9 cellular contexts compared by ENCODE assay signal in the genomic region with DNA sequence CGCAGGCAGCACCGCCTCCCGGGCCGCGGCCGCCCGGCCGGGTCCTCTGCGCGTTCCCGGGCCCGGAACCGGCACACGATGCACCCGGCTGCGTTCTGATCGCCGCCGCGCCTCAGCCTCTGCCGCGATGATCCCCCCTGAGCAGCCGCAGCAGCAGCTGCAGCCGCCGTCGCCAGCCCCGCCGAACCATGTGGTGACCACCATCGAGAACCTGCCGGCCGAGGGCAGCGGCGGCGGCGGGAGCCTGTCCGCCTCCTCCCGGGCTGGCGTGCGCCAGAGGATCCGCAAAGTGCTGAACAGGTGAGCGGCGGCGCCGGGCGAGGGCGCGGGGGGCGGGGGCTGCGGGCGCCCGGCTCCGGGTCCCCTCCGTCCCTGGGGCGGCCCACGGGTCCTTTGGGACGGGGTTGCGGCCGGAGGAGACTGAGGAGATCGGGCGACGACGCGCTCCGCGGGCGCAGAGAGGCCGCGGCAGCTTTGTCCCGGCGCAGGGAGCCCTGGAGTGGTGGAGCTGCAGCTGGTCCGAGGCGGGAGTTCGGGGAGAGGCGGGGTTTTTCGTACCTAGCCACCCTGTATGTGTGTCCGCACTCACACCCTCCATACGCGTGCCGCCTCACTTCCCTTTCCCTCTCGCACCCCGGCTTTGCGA. TPM values are rescaled to one million over a fixed set of nuclear protein-coding genes. Genes with fewer than 3 reads are reported as not detected.
A peak's percentile ranks its signal among the peaks of the same experiment; 100 is the strongest.
DNase-seq lines count a peak whose midpoint lies in the region; ATAC-seq and TF ChIP-seq lines count a peak whose summit lies in the region.
"Had no signal": no experiment of that assay in that cellular context is flagged by ENCODE, and none has a peak within 500 bp of the region (broad histone marks: within the 10 kb centered on the region; RNA-seq: fewer than 3 reads in every experiment).

No MANE protein-coding gene starts in this region.

- no peak overlapping the region for H3K27ac ChIP-seq in SK-N-MC
- H3K27ac ChIP-seq in left ventricle myocardium inferior (replicated peaks), result peak overlapping the region; percentile 44
- no peak overlapping the region for H3K27ac ChIP-seq in gastrocnemius medialis

- no peak for DNase-seq in SK-N-MC (ENCODE audit: low read depth, low spot score)
- DNase-seq in left ventricle myocardium inferior, result no peak
- DNase-seq in gastrocnemius medialis, result no peak
- no peak for DNase-seq in NK-92 treated with Interleukin-12 subunit alpha and Interleukin-12 subunit beta, amount 100 ng/mL, for 24 hours (lab: John Stamatoyannopoulos, UW)
- DNase-seq in NCI-H2029 (lab: John Stamatoyannopoulos, UW), result no peak
- DNase-seq: naive B cell had no signal

- H3K36me3 ChIP-seq in SK-N-MC (ENCODE audit: insufficient read depth, low read length) (no peaks in the 10 kb centered on the region), left ventricle myocardium inferior (no peaks in the 10 kb centered on the region), gastrocnemius medialis (no peaks in the 10 kb centered on the region)

- ATAC-seq in GM18505 (IDR thresholded peaks at IDR 0.05; ENCODE audit: unreplicated experiment), result peak; percentile 31
- ATAC-seq in HG02642 (IDR thresholded peaks at IDR 0.05; ENCODE audit: poor library complexity, unreplicated experiment), result peak; percentile 27
- ATAC-seq in gastrocnemius medialis, result no peak
- no peak for ATAC-seq in HG03135 (IDR thresholded peaks at IDR 0.05; ENCODE audit: unreplicated experiment)

- no peak for TF ChIP-seq POLR2A in GM18505 (IDR thresholded peaks at IDR 0.05; ENCODE audit: borderline replicate concordance, extremely low read depth, insufficient read depth, insufficient read length)
- TF ChIP-seq POLR2A in gastrocnemius medialis (IDR thresholded peaks at IDR 0.05), result no peak

- intact Hi-C loops in left ventricle myocardium inferior (cut with micrococcal nuclease), result no loop called here
- intact Hi-C loops in gastrocnemius medialis (cut with DNase I; ENCODE audit: low total_unique reads), result no loop called here

- H3K9me3 ChIP-seq in SK-N-MC (ENCODE audit: low read depth, low read length), result no peaks in the 10 kb centered on the region
- H3K9me3 ChIP-seq in left ventricle myocardium inferior (replicated peaks), result no peaks in the 10 kb centered on the region
- no peaks in the 10 kb centered on the region for H3K9me3 ChIP-seq in gastrocnemius medialis

- peaks cover 76% of the 10 kb centered on the region for H3K27me3 ChIP-seq in left ventricle myocardium inferior (ENCODE audit: low read depth)
- peaks cover 23 to 40% (median 23%) of the 10 kb centered on the region in 3 donors for H3K27me3 ChIP-seq in gastrocnemius medialis

- TF ChIP-seq CTCF in left ventricle myocardium inferior (IDR thresholded peaks at IDR 0.05; ENCODE audit: borderline replicate concordance), result no peak
- TF ChIP-seq CTCF in gastrocnemius medialis (IDR thresholded peaks at IDR 0.05 in 4 of 5, conservative IDR thresholded peaks at IDR 0.05 in 1 of 5), result no peak

- H3K4me3 ChIP-seq in SK-N-MC (peak overlapping the region; percentile 83), left ventricle myocardium inferior (peak overlapping the region; percentile 75), gastrocnemius medialis (peak overlapping the region; percentile 49 to 63 (median 58))

- peaks cover 24% of the 10 kb centered on the region for H3K4me1 ChIP-seq in left ventricle myocardium inferior
- H3K4me1 ChIP-seq in gastrocnemius medialis, result peaks cover 0 to 6% of the 10 kb centered on the region in 2 donors

- no peak overlapping the region for H3K9ac ChIP-seq in SK-N-MC (ENCODE audit: insufficient read length)

- in situ Hi-C loops in gastrocnemius medialis (cut with MboI; ENCODE audit: low sequenced_read_pairs in 4 of 4), result no loop called here

RNA-seq across cellular contexts. Expression of gene SLC35F1, which starts 0.7 kb away (rescaled TPM):
- total RNA-seq in left ventricle myocardium inferior (6.4 TPM), gastrocnemius medialis (under 1 TPM in 2 of 4 donors, not detected in 2; 0.13 to 0.29 TPM)

Comparison
In these comparisons a context has a peak if more than half of its experiments do, and no peak if none do; other contexts are left out.
1. ATAC-seq: peak in GM18505 (single experiment) and HG02642 (single experiment); none in gastrocnemius medialis (0 of 2) and HG03135 (single experiment).
2. Peak in every context shown above with its lines, with median percentiles within 50 percentile points of each other: H3K4me3 ChIP-seq.